Comparison of ENCODE assay signal across 18 cellular contexts in the genomic region with DNA sequence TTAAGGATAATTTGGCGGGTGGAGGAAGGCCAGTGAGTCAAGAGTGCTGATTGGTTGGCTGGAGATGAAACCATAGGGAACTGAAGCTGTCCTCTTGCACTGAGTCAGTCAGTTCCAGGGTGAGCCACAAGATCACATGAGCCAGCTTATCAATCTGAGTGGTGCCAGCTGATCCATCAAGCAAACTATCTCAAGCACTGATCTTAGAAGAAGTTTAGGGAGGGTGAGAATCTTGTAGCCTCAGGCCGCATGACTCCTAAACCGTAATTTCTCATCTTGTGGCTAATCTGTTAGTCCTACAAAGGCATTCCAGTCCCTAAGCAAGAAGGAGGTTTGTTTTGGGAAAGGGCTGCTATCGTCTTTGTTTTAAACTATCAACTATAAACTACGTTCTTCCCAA.
A peak's percentile ranks its signal among the peaks of the same experiment; 100 is the strongest.
DNase-seq lines count a peak whose midpoint lies in the region; ATAC-seq and TF ChIP-seq lines count a peak whose summit lies in the region.
"Had no signal": no experiment of that assay in that cellular context is flagged by ENCODE, and none has a peak within 500 bp of the region (broad histone marks: within the 10 kb centered on the region; RNA-seq: fewer than 3 reads in every experiment).

No MANE protein-coding gene starts in this region.

- H4K8ac ChIP-seq in trophoblast cell (ENCODE audit: low read depth, low read length) = no peak overlapping the region

- DNase-seq in ELF-1 (ENCODE audit: low read depth, low spot score) = peak; percentile 66
- DNase-seq in OCI-M1 (lab: John Stamatoyannopoulos, UW) = peak; percentile 74
- peak; percentile 26 to 71 for DNase-seq in foreskin keratinocyte
- peak; percentile 66 to 67 for DNase-seq in trophoblast cell
- no peak for DNase-seq in HuH-7.5 (ENCODE audit: low spot score)
- DNase-seq: ACHN; CD4-positive, alpha-beta T cell; DMS153; NCI-H1694; NCI-H2081 treated with DMSO at 0.1 percent for 48 hours; NCI-H446 treated with DMSO at 0.1 percent for 48 hours; NCI-H526 treated with DMSO at 0.1 percent for 48 hours; SIG-M5 had no signal

- no peak overlapping the region for H3K14ac ChIP-seq in trophoblast cell (ENCODE audit: low read length)

- H2BK120ac ChIP-seq in trophoblast cell (ENCODE audit: insufficient read depth, low read length, poor library complexity) = no peak overlapping the region

- no peak overlapping the region for H2AK5ac ChIP-seq in trophoblast cell (ENCODE audit: low read length)

- no peak overlapping the region for H2AFZ ChIP-seq in trophoblast cell (ENCODE audit: insufficient read depth, low read length, poor library complexity)

- no peak for TF ChIP-seq CTCF in foreskin keratinocyte (conservative IDR thresholded peaks at IDR 0.05)

- H3K79me1 ChIP-seq in trophoblast cell (ENCODE audit: low read length) = no peaks in the 10 kb centered on the region

- H3K4me1 ChIP-seq in foreskin keratinocyte (no peaks in the 10 kb centered on the region), trophoblast cell (ENCODE audit: control insufficient read depth in 1 of 2, insufficient read depth in 2 of 2, low read length in 2 of 2) (peaks cover 0 to 4% of the 10 kb centered on the region in 2 experiments)
- H3K4me1 ChIP-seq: BLaER1 had no signal

- H3K18ac ChIP-seq in trophoblast cell (ENCODE audit: low read length) = no peak overlapping the region

- no peaks in the 10 kb centered on the region for H3K79me2 ChIP-seq in trophoblast cell (ENCODE audit: control insufficient read depth, insufficient read depth, low read length, poor library complexity)

- H3K4ac ChIP-seq in trophoblast cell (ENCODE audit: low read depth, low read length) = no peak overlapping the region

- H3K36me3 ChIP-seq in trophoblast cell (ENCODE audit: control insufficient read depth in 1 of 2, insufficient read depth in 2 of 2, low read length in 2 of 2) = no peaks in the 10 kb centered on the region
- H3K36me3 ChIP-seq: BLaER1 had no signal

- H3K9ac ChIP-seq in trophoblast cell (ENCODE audit: low read length) = no peak overlapping the region
- H3K9ac ChIP-seq: BLaER1 had no signal

- no peak overlapping the region for H4K12ac ChIP-seq in trophoblast cell (ENCODE audit: low read depth, low read length)

- H3K9me3 ChIP-seq in trophoblast cell (ENCODE audit: insufficient read depth, low read depth, low read length) = peaks cover 1% of the 10 kb centered on the region
- H3K9me3 ChIP-seq: BLaER1 had no signal

- no peak overlapping the region for H3K23ac ChIP-seq in trophoblast cell (ENCODE audit: low read length)

- no peak overlapping the region for H3K4me3 ChIP-seq in trophoblast cell (ENCODE audit: low read depth, low read length)
- H3K4me3 ChIP-seq: BLaER1, K562 had no signal

- ATAC-seq in foreskin keratinocyte = peak; percentile 94
- no peak for ATAC-seq in HG02678 (IDR thresholded peaks at IDR 0.05; ENCODE audit: unreplicated experiment)
- no peak for ATAC-seq in HG03039 (IDR thresholded peaks at IDR 0.05; ENCODE audit: unreplicated experiment)
- ATAC-seq: K562, SK-N-SH treated with all-trans-retinoic acid at 6 μM for 48 hours had no signal

- no peak overlapping the region for H2BK12ac ChIP-seq in trophoblast cell (ENCODE audit: low read length)

- no peak overlapping the region for H4K91ac ChIP-seq in trophoblast cell (ENCODE audit: low read depth, low read length)

- no peak overlapping the region for H2BK5ac ChIP-seq in trophoblast cell (ENCODE audit: low read depth, low read length, poor library complexity)

- no peak overlapping the region for H3K27ac ChIP-seq in foreskin keratinocyte
- no peak overlapping the region for H3K27ac ChIP-seq in trophoblast cell (ENCODE audit: low read depth, low read length)
- H3K27ac ChIP-seq: BLaER1 had no signal

- H3K27me3 ChIP-seq in foreskin keratinocyte (no peaks in the 10 kb centered on the region), trophoblast cell (ENCODE audit: insufficient read depth, low read length) (no peaks in the 10 kb centered on the region)
- H3K27me3 ChIP-seq: BLaER1 had no signal

- no peak overlapping the region for H3K4me2 ChIP-seq in trophoblast cell (ENCODE audit: low read length)
- H3K4me2 ChIP-seq: BLaER1 had no signal

- WGBS in trophoblast cell (ENCODE audit: extremely low coverage, insufficient coverage, insufficient read length) = no CpG with 5 or more reads among the region's 5 CpGs
